20 cellular contexts compared by ENCODE assay signal in the genomic region with DNA sequence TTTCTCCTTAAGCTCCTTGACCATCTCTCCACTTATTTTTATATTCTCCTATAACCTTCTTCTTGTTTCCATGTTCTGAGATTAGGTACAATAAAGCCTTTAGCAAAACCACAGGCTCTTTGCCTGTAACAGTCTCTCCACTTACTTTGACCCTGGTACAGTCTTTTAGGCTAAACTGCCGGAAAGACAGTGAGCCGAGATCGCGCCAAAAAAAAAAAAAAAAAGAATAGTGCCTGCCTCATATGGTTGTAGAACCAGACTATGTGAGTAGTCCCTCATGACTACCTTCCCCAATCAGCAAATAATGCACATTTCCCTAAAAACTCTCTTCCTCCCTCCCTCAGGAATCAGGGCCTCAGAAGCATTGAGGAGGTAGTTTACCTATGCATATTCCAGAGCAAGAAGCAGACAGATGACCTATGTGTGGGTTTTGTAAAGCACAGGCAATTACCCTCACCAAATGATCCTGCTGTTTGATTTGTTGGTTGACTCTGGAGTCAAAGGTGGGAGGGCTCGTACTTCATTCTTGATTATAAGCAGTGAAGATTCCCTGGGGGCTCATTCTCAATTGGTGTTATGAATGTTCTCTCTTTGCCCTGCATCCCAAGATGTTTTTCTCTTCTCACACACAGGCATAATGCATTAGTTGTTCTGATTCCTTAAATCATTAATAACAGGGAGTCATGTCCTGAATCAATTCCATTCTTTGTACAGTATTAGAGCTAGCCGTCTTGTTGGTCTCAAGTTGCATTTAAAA. TPM values are rescaled to one million over a fixed set of nuclear protein-coding genes. Genes with fewer than 3 reads are reported as not detected.
A peak's percentile ranks its signal among the peaks of the same experiment; 100 is the strongest.
DNase-seq lines count a peak whose midpoint lies in the region; ATAC-seq and TF ChIP-seq lines count a peak whose summit lies in the region.
"Had no signal": no experiment of that assay in that cellular context is flagged by ENCODE, and none has a peak within 500 bp of the region (broad histone marks: within the 10 kb centered on the region; RNA-seq: fewer than 3 reads in every experiment).

No MANE protein-coding gene starts in this region.

- H3K4me2 ChIP-seq in neural progenitor cell, result no peak overlapping the region

- no peaks in the 10 kb centered on the region for H3K79me2 ChIP-seq in neural progenitor cell (ENCODE audit: low read depth)

- no peaks in the 10 kb centered on the region for H3K9me3 ChIP-seq in neural progenitor cell (ENCODE audit: low read depth)
- H3K9me3 ChIP-seq: spleen, upper lobe of right lung had no signal

- H3K9ac ChIP-seq in neural progenitor cell, result no peak overlapping the region

- no peak for ATAC-seq in activated T-helper 17 cell treated with anti-CD3 and anti-CD28 coated beads, Interleukin-2, amount 50 U/mL, for 72 hours (replicated peaks)
- no peak for ATAC-seq in HG03342 (IDR thresholded peaks at IDR 0.05; ENCODE audit: unreplicated experiment)
- ATAC-seq: left colon, upper lobe of right lung had no signal

- no peaks in the 10 kb centered on the region for H3K9me3 Mint-ChIP-seq in activated T-helper 17 cell treated with anti-CD3 and anti-CD28 coated beads, Interleukin-2, amount 50 U/mL, for 72 hours
- H3K9me3 Mint-ChIP-seq in neural progenitor cell, result no peaks in the 10 kb centered on the region
- H3K9me3 Mint-ChIP-seq: activated CD4-positive, alpha-beta T cell treated with anti-CD3 and anti-CD28 coated beads, Interleukin-2, amount 10 ng/mL, durations not matched to agents 7 days and 5 days; CD8-positive, alpha-beta memory T cell had no signal

- no peaks in the 10 kb centered on the region for H4K20me1 ChIP-seq in neural progenitor cell (ENCODE audit: low read depth)

- H3K4me1 ChIP-seq in neural progenitor cell, result no peaks in the 10 kb centered on the region
- H3K4me1 ChIP-seq: spleen, upper lobe of right lung had no signal

- no peak for TF ChIP-seq CTCF in neural progenitor cell (IDR thresholded peaks at IDR 0.05)

- no peak overlapping the region for H3K4me3 Mint-ChIP-seq in activated T-helper 17 cell treated with anti-CD3 and anti-CD28 coated beads, Interleukin-2, amount 50 U/mL, for 72 hours
- peak overlapping the region; percentile 17 for H3K4me3 Mint-ChIP-seq in neural progenitor cell
- H3K4me3 Mint-ChIP-seq: activated CD4-positive, alpha-beta T cell treated with anti-CD3 and anti-CD28 coated beads, Interleukin-2, amount 10 ng/mL, durations not matched to agents 7 days and 5 days; CD8-positive, alpha-beta memory T cell had no signal

- H3K27me3 ChIP-seq in neural progenitor cell, result no peaks in the 10 kb centered on the region
- H3K27me3 ChIP-seq: brain microvascular endothelial cell, spleen, upper lobe of right lung had no signal

- peaks cover 17% of the 10 kb centered on the region for H3K4me1 Mint-ChIP-seq in activated T-helper 17 cell treated with anti-CD3 and anti-CD28 coated beads, Interleukin-2, amount 50 U/mL, for 72 hours
- H3K4me1 Mint-ChIP-seq in neural progenitor cell, result peaks cover 12% of the 10 kb centered on the region
- H3K4me1 Mint-ChIP-seq: CD8-positive, alpha-beta memory T cell had no signal

- H3F3A ChIP-seq in neural progenitor cell (ENCODE audit: low read depth), result peaks cover 10% of the 10 kb centered on the region

- no peaks in the 10 kb centered on the region for H3K36me3 Mint-ChIP-seq in activated T-helper 17 cell treated with anti-CD3 and anti-CD28 coated beads, Interleukin-2, amount 50 U/mL, for 72 hours (ENCODE audit: low read depth)
- H3K36me3 Mint-ChIP-seq in neural progenitor cell, result no peaks in the 10 kb centered on the region
- H3K36me3 Mint-ChIP-seq: CD8-positive, alpha-beta memory T cell had no signal

- no peak overlapping the region for H3K4me3 ChIP-seq in neural progenitor cell
- H3K4me3 ChIP-seq: spleen, upper lobe of right lung had no signal

- no peaks in the 10 kb centered on the region for H3K36me3 ChIP-seq in neural progenitor cell
- H3K36me3 ChIP-seq: brain microvascular endothelial cell, spleen, upper lobe of right lung had no signal

- DNase-seq in DMS153 (lab: John Stamatoyannopoulos, UW), result peak; percentile 38
- DNase-seq in DMS153 treated with DMSO at 0.1 percent for 48 hours (lab: John Stamatoyannopoulos, UW; ENCODE audit: unreplicated experiment), result no peak
- peak; percentile 98 for DNase-seq in NCI-H1436 treated with DMSO at 0.1 percent for 48 hours (lab: John Stamatoyannopoulos, UW)
- no peak for DNase-seq in neural progenitor cell (ENCODE audit: low spot score)
- no peak for DNase-seq in dermis blood vessel endothelial cell
- no peak for DNase-seq in NCI-H345 (lab: John Stamatoyannopoulos, UW)
- DNase-seq: activated CD4-positive, alpha-beta T cell treated with anti-CD3 and anti-CD28 coated beads, Interleukin-2, amount 10 ng/mL, durations not matched to agents 7 days and 5 days; AML-193; brain microvascular endothelial cell; CD8-positive, alpha-beta memory T cell; left colon; NCI-H187 treated with DMSO at 0.1 percent for 48 hours; NCI-H526 treated with DMSO at 0.1 percent for 48 hours; SHP77 treated with DMSO at 0.1 percent for 48 hours; spleen; stimulated activated CD4-positive, alpha-beta T cell treated with anti-CD3 and anti-CD28 coated beads, Interleukin-4, amount 100 ng/mL, for 24 hours; T-helper 1 cell; upper lobe of right lung had no signal

- no peak overlapping the region for H3K27ac ChIP-seq in neural progenitor cell
- H3K27ac ChIP-seq: brain microvascular endothelial cell, spleen, upper lobe of right lung had no signal

- H2AFZ ChIP-seq in neural progenitor cell (replicated peaks), result peak overlapping the region; percentile 36

- H3K27me3 Mint-ChIP-seq in activated T-helper 17 cell treated with anti-CD3 and anti-CD28 coated beads, Interleukin-2, amount 50 U/mL, for 72 hours, result no peaks in the 10 kb centered on the region
- no peaks in the 10 kb centered on the region for H3K27me3 Mint-ChIP-seq in neural progenitor cell (ENCODE audit: insufficient read depth, low read depth)
- H3K27me3 Mint-ChIP-seq: CD8-positive, alpha-beta memory T cell had no signal

- peak overlapping the region; percentile 4 for H3K27ac Mint-ChIP-seq in activated T-helper 17 cell treated with anti-CD3 and anti-CD28 coated beads, Interleukin-2, amount 50 U/mL, for 72 hours
- H3K27ac Mint-ChIP-seq in neural progenitor cell, result peak overlapping the region; percentile 6
- H3K27ac Mint-ChIP-seq: activated CD4-positive, alpha-beta T cell treated with anti-CD3 and anti-CD28 coated beads, Interleukin-2, amount 10 ng/mL, durations not matched to agents 7 days and 5 days; CD8-positive, alpha-beta memory T cell had no signal

RNA-seq across cellular contexts. Expression of a gene that starts 8.9 kb away (rescaled TPM):
- total RNA-seq in activated T-helper 17 cell treated with anti-CD3 and anti-CD28 coated beads, Interleukin-2, amount 50 U/mL, for 72 hours, result 100 to 1,000 TPM; 107 to 348 TPM
- total RNA-seq in neural progenitor cell (ENCODE audit: low replicate concordance) (89.5 and 95.1 TPM in 2 replicates), dermis blood vessel endothelial cell (100 and 135 TPM in 2 replicates)

RNA-seq across cellular contexts. Expression of a gene that starts 21.8 kb away (rescaled TPM):
- total RNA-seq in activated T-helper 17 cell treated with anti-CD3 and anti-CD28 coated beads, Interleukin-2, amount 50 U/mL, for 72 hours, result 100 to 1,000 TPM; 489 to 772 TPM
- total RNA-seq in neural progenitor cell (ENCODE audit: low replicate concordance) (287 and 388 TPM in 2 replicates), dermis blood vessel endothelial cell (537 and 883 TPM in 2 replicates)

RNA-seq across cellular contexts. Expression of a gene that starts 23.8 kb away (rescaled TPM):
- total RNA-seq in activated T-helper 17 cell treated with anti-CD3 and anti-CD28 coated beads, Interleukin-2, amount 50 U/mL, for 72 hours, result 100 to 1,000 TPM in 1 of 2 donors, 10 to 100 TPM in 1; 50.4 to 127 TPM
- total RNA-seq in neural progenitor cell (ENCODE audit: low replicate concordance), result 89.7 and 99.5 TPM in 2 replicates
- total RNA-seq in dermis blood vessel endothelial cell, result 121 and 122 TPM in 2 replicates

Comparison
In these comparisons a context has a peak if more than half of its experiments do, and no peak if none do; other contexts are left out.
1. DNase-seq: peak in DMS153 (single experiment) and NCI-H1436 treated with DMSO at 0.1 percent for 48 hours (single experiment); none in DMS153 treated with DMSO at 0.1 percent for 48 hours (single experiment), neural progenitor cell (single experiment), dermis blood vessel endothelial cell (single experiment) and NCI-H345 (single experiment).